23 cellular contexts compared by ENCODE assay signal in the genomic region with DNA sequence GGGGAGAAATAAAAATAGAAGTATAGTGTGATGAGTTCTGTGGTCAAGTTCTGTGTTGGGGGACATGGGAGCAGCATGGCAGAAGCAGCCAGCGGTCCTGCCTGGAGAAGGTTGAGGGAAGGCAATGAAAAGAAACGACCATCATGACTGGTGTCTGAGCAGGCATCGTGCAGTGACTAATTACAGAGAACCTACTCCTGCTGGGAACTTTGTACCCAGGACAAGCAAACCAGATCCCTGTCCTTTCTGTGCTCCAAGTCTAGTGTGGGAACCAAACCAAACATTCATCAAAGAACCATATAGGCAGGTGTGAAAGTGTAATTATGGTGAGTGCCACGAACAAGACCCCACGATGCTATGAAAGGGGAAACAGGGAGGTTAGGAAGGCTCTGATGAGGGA. TPM values are rescaled to one million over a fixed set of nuclear protein-coding genes. Genes with fewer than 3 reads are reported as not detected.
DNase-seq lines count a peak whose midpoint lies in the region; ATAC-seq, FAIRE-seq and TF ChIP-seq lines count a peak whose summit lies in the region.
"Had no signal": no experiment of that assay in that cellular context is flagged by ENCODE, and none has a peak within 500 bp of the region (broad histone marks: within the 10 kb centered on the region; RNA-seq: fewer than 3 reads in every experiment).

No MANE protein-coding gene starts in this region.

- WGBS in right cardiac atrium = 93% methylated on average over 5 of the region's 5 CpGs
- WGBS in HepG2 (ENCODE audit: low lambda C conversion rate) = 9% methylated on average over 5 of the region's 5 CpGs

- FAIRE-seq in HepG2 (lab: Jason Lieb, UNC) = no peak
- FAIRE-seq: GM19239, H1 had no signal

- H3K9me3 ChIP-seq in right cardiac atrium (ENCODE audit: control insufficient read depth, low read length) (no peaks in the 10 kb centered on the region), HepG2 (ENCODE audit: low read length) (no peaks in the 10 kb centered on the region), colonic mucosa (no peaks in the 10 kb centered on the region)
- H3K9me3 ChIP-seq: Caco-2 had no signal

- H3K9me3 Mint-ChIP-seq in activated CD4-positive, alpha-beta T cell treated with anti-CD3 and anti-CD28 coated beads, Interleukin-2, amount 10 ng/mL, durations not matched to agents 24 days and 14 days = no peaks in the 10 kb centered on the region
- H3K9me3 Mint-ChIP-seq in stimulated activated naive B cell treated with anti-CD40 and anti-IgM and Interleukin-4, amounts not matched to agents 10 μg/mL and 1 μg/mL and 100 μg/mL, for 72 hours = no peaks in the 10 kb centered on the region
- H3K9me3 Mint-ChIP-seq: CD14-positive monocyte had no signal

- no peaks in the 10 kb centered on the region for H3K27me3 Mint-ChIP-seq in activated CD4-positive, alpha-beta T cell treated with anti-CD3 and anti-CD28 coated beads, Interleukin-2, amount 10 ng/mL, durations not matched to agents 24 days and 14 days
- H3K27me3 Mint-ChIP-seq in stimulated activated naive B cell treated with anti-CD40 and anti-IgM and Interleukin-4, amounts not matched to agents 10 μg/mL and 1 μg/mL and 100 μg/mL, for 72 hours = no peaks in the 10 kb centered on the region

- H3K36me3 ChIP-seq in HepG2 (replicated peaks in 1 of 2; ENCODE audit: control insufficient read depth in 1 of 2, insufficient read depth in 2 of 2, low read length in 2 of 2) (no peaks in the 10 kb centered on the region), colonic mucosa (no peaks in the 10 kb centered on the region)

- CTCF ChIA-PET in HepG2 (lab: Yijun Ruan, JAX; ENCODE audit: low intra/inter-chr PET ratio, low total read pairs) = no interaction called here

- H3K27ac Mint-ChIP-seq in activated CD4-positive, alpha-beta T cell treated with anti-CD3 and anti-CD28 coated beads, Interleukin-2, amount 10 ng/mL, durations not matched to agents 24 days and 14 days = peak overlapping the region; percentile 16
- peak overlapping the region; percentile 33 for H3K27ac Mint-ChIP-seq in stimulated activated naive B cell treated with anti-CD40 and anti-IgM and Interleukin-4, amounts not matched to agents 10 μg/mL and 1 μg/mL and 100 μg/mL, for 72 hours

- H4K20me1 ChIP-seq in HepG2 (ENCODE audit: insufficient read depth, low read length) = no peaks in the 10 kb centered on the region

- intact Hi-C loops in activated CD4-positive, alpha-beta T cell treated with anti-CD3 and anti-CD28 coated beads, Interleukin-2, amount 10 ng/mL, durations not matched to agents 24 days and 14 days (cut with micrococcal nuclease) = no loop called here
- intact Hi-C loops in Right ventricle myocardium inferior (cut with DNase I) (no loop called here), right cardiac atrium (cut with DNase I) (loop anchor here in 1 of 4 donors (10.0 kb wide), 1 partner anchor 58 kb away; no protein-coding TSS in a partner anchor), HepG2 (cut with micrococcal nuclease; ENCODE audit: unreplicated experiment) (no loop called here), colonic mucosa (cut with DNase I) (no loop called here)

- no peaks in the 10 kb centered on the region for H3K79me2 ChIP-seq in HepG2 (ENCODE audit: insufficient read depth, low read length)

- H3K4me3 Mint-ChIP-seq in activated CD4-positive, alpha-beta T cell treated with anti-CD3 and anti-CD28 coated beads, Interleukin-2, amount 10 ng/mL, durations not matched to agents 24 days and 14 days = no peak overlapping the region
- no peak overlapping the region for H3K4me3 Mint-ChIP-seq in stimulated activated naive B cell treated with anti-CD40 and anti-IgM and Interleukin-4, amounts not matched to agents 10 μg/mL and 1 μg/mL and 100 μg/mL, for 72 hours
- H3K4me3 Mint-ChIP-seq: CD14-positive monocyte had no signal

- H3K9ac ChIP-seq in HepG2 (ENCODE audit: insufficient read depth, low read depth, low read length) (no peak overlapping the region), colonic mucosa (ENCODE audit: low read depth in 2 of 2, low read length in 2 of 2) (no peak overlapping the region)
- H3K9ac ChIP-seq: KMS-11 had no signal

- H3K27ac ChIP-seq in right cardiac atrium (ENCODE audit: low read length) (no peak overlapping the region), HepG2 (ENCODE audit: extremely low read length, insufficient read depth, low read length) (no peak overlapping the region), colonic mucosa (no peak overlapping the region)
- H3K27ac ChIP-seq: 22Rv1, KMS-11 had no signal

- TF ChIP-seq POLR2A in HepG2 (IDR thresholded peaks at IDR 0.05; ENCODE audit: insufficient read depth in 1 of 2, low read depth in 2 of 2, low read length in 2 of 2) = no peak

- TF ChIP-seq RAD21 in HepG2 (CRISPR knock-in tag; IDR thresholded peaks at IDR 0.05) = no peak

- TF ChIP-seq EP300 in HepG2 (IDR thresholded peaks at IDR 0.05; ENCODE audit: low read depth in 2 of 2, low read length in 2 of 2) (no peak), HepG2 (CRISPR knock-in tag; IDR thresholded peaks at IDR 0.05; ENCODE audit: borderline replicate concordance) (no peak)

- H3K4me3 ChIP-seq in right cardiac atrium (ENCODE audit: low read length) = no peak overlapping the region
- no peak overlapping the region for H3K4me3 ChIP-seq in HepG2 (replicated peaks in 1 of 3; ENCODE audit: insufficient read depth in 1 of 3, low read depth in 2 of 3, low read length in 3 of 3)
- no peak overlapping the region for H3K4me3 ChIP-seq in colonic mucosa

- H2AFZ ChIP-seq in HepG2 (ENCODE audit: low read length) = no peak overlapping the region

- H3K27me3 ChIP-seq in right cardiac atrium (ENCODE audit: control insufficient read depth, insufficient read depth) = no peaks in the 10 kb centered on the region
- no peaks in the 10 kb centered on the region for H3K27me3 ChIP-seq in HepG2 (ENCODE audit: control insufficient read depth in 1 of 2, insufficient read depth in 2 of 2, low read length in 2 of 2)
- H3K27me3 ChIP-seq in colonic mucosa = no peaks in the 10 kb centered on the region

- H3K36me3 Mint-ChIP-seq in activated CD4-positive, alpha-beta T cell treated with anti-CD3 and anti-CD28 coated beads, Interleukin-2, amount 10 ng/mL, durations not matched to agents 24 days and 14 days (ENCODE audit: low read depth) = peaks cover 74% of the 10 kb centered on the region
- H3K36me3 Mint-ChIP-seq in stimulated activated naive B cell treated with anti-CD40 and anti-IgM and Interleukin-4, amounts not matched to agents 10 μg/mL and 1 μg/mL and 100 μg/mL, for 72 hours = peaks cover 58 to 62% of the 10 kb centered on the region in 2 donors

- H3K4me1 ChIP-seq in right cardiac atrium (ENCODE audit: control insufficient read depth, insufficient read depth, low read length) (peaks cover 3% of the 10 kb centered on the region), HepG2 (ENCODE audit: insufficient read depth, low read length) (no peaks in the 10 kb centered on the region), colonic mucosa (peaks cover 12% of the 10 kb centered on the region)
- H3K4me1 ChIP-seq: Caco-2 had no signal

- in situ Hi-C loops in HepG2 (cut with HindIII; ENCODE audit: extremely low pct_ligation_motif_present, low pct_unique_long_range_greater_than_20kb) = loop anchor here (25.0 kb wide), 3 partner anchors 721 to 1671 kb away; no protein-coding TSS in a partner anchor

- no peak for DNase-seq in activated CD4-positive, alpha-beta T cell treated with anti-CD3 and anti-CD28 coated beads, Interleukin-2, amount 10 ng/mL, durations not matched to agents 24 days and 14 days
- DNase-seq in activated CD4-positive, alpha-beta T cell treated with anti-CD3 and anti-CD28 coated beads for 1 hour = no peak
- DNase-seq in Right ventricle myocardium inferior (ENCODE audit: missing footprints) (no peak), right cardiac atrium (no peak), HepG2 (ENCODE audit: low spot score) (no peak), colonic mucosa (no peak)
- no peak for DNase-seq in stimulated activated naive B cell treated with anti-CD40 and anti-IgM and Interleukin-4, amounts not matched to agents 10 μg/mL and 1 μg/mL and 100 μg/mL, for 72 hours
- DNase-seq: AML-193, Caco-2, GF-D8, NCI-H1417, NCI-H187, NCI-H2107, NCI-H510A treated with DMSO at 0.1 percent for 48 hours, NCI-H774, OCI-M1, SHP77 had no signal

- ATAC-seq in Right ventricle myocardium inferior (peak; percentile 21), right cardiac atrium (no peak), HepG2 (peak; percentile 55; the same call in 2 of the 3 replicates), GM18861 (IDR thresholded peaks at IDR 0.05; ENCODE audit: unreplicated experiment) (no peak)
- ATAC-seq in stimulated activated naive B cell treated with anti-CD40 and anti-IgM and Interleukin-4, amounts not matched to agents 10 μg/mL and 1 μg/mL and 100 μg/mL, for 72 hours (replicated peaks) = no peak

- H3K4me1 Mint-ChIP-seq in activated CD4-positive, alpha-beta T cell treated with anti-CD3 and anti-CD28 coated beads, Interleukin-2, amount 10 ng/mL, durations not matched to agents 24 days and 14 days = peaks cover 38% of the 10 kb centered on the region
- peaks cover 38 to 56% of the 10 kb centered on the region in 2 donors for H3K4me1 Mint-ChIP-seq in stimulated activated naive B cell treated with anti-CD40 and anti-IgM and Interleukin-4, amounts not matched to agents 10 μg/mL and 1 μg/mL and 100 μg/mL, for 72 hours

- no peak overlapping the region for H3K4me2 ChIP-seq in HepG2 (ENCODE audit: low read depth, low read length)
- H3K4me2 ChIP-seq: KMS-11 had no signal

- BruUV-seq in HepG2 (replicated peaks; lab: Mats Ljungman, UMichigan) = no TSS peak

- POLR2A ChIA-PET in HepG2 (lab: Yijun Ruan, JAX) = no interaction called here

- TF ChIP-seq CTCF in HepG2 (CRISPR knock-in tag; IDR thresholded peaks at IDR 0.05) = no peak
- no peak for TF ChIP-seq CTCF in colonic mucosa (IDR thresholded peaks at IDR 0.05)

RNA-seq across cellular contexts. Expression of gene KIAA0040, which starts 25.8 kb away (rescaled TPM):
- total RNA-seq in activated CD4-positive, alpha-beta T cell treated with anti-CD3 and anti-CD28 coated beads, Interleukin-2, amount 10 ng/mL, durations not matched to agents 24 days and 14 days = 32.6 and 35.4 TPM in 2 replicates
- 22.8 TPM for total RNA-seq in Right ventricle myocardium inferior
- 10 to 100 TPM; 17.6 to 36.0 (median 22.3) TPM for total RNA-seq in right cardiac atrium
- 7.5 TPM for polyA plus RNA-seq in right cardiac atrium
- total RNA-seq in HepG2 (2016; rRNA removed; fragmentation: Illumina TruSeq; extraction: Trizol) = 0.24 and 0.63 TPM in 2 replicates
- 0.09 TPM in 1 of 2 replicates, not detected in the other for total RNA-seq in HepG2 (2016; cell fraction: cytosol; rRNA removed; fragmentation: Illumina TruSeq; extraction: Trizol; ENCODE audit: low read depth)
- 0.37 and 0.39 TPM in 2 replicates for total RNA-seq in HepG2 (2016; cell fraction: insoluble cytoplasmic fraction; rRNA removed; fragmentation: Illumina TruSeq; extraction: Trizol)
- total RNA-seq in HepG2 (2016; cell fraction: membrane; rRNA removed; fragmentation: Illumina TruSeq; extraction: Trizol) = 0.15 and 0.62 TPM in 2 replicates
- total RNA-seq in HepG2 (2016; cell fraction: nucleus; rRNA removed; fragmentation: Illumina TruSeq; extraction: Trizol) = 0.37 and 0.50 TPM in 2 replicates
- 0.22 and 0.26 TPM in 2 replicates for polyA plus RNA-seq in HepG2 (2011; rRNA removed)
- polyA plus RNA-seq in HepG2 (2011; cell fraction: cytosol; rRNA removed) = 0.31 and 0.58 TPM in 2 replicates
- polyA plus RNA-seq in HepG2 (2011; cell fraction: nucleus; rRNA removed) = 0.21 and 0.27 TPM in 2 replicates
- 0.12 and 0.19 TPM in 2 replicates for polyA plus RNA-seq in HepG2 (2012)
- polyA plus RNA-seq in HepG2 (2016; cell fraction: cytosol; fragmentation: Illumina TruSeq; extraction: Trizol; ENCODE audit: low read depth) = 0.07 and 0.11 TPM in 2 replicates
- polyA plus RNA-seq in HepG2 (2016; cell fraction: insoluble cytoplasmic fraction; fragmentation: Illumina TruSeq; extraction: Trizol; ENCODE audit: low read depth) = 0.49 and 0.85 TPM in 2 replicates
- 0.15 and 0.27 TPM in 2 replicates for polyA plus RNA-seq in HepG2 (2016; cell fraction: membrane; fragmentation: Illumina TruSeq; extraction: Trizol; ENCODE audit: low read depth)
- polyA plus RNA-seq in HepG2 (2016; cell fraction: nucleus; fragmentation: Illumina TruSeq; extraction: Trizol; ENCODE audit: insufficient read depth, low read depth) = 0.45 and 0.57 TPM in 2 replicates
- polyA minus RNA-seq in HepG2 (2011; rRNA and poly(A)+ RNA removed; ENCODE audit: low replicate concordance) = 0.44 and 15.3 TPM in 2 replicates
- 0.88 and 0.89 TPM in 2 replicates for polyA minus RNA-seq in HepG2 (2011; cell fraction: cytosol; rRNA and poly(A)+ RNA removed)
- 0.25 and 0.39 TPM in 2 replicates for polyA minus RNA-seq in HepG2 (2011; cell fraction: nucleus; rRNA and poly(A)+ RNA removed)
- total RNA-seq in colonic mucosa = 10 to 100 TPM; 14.0 to 23.7 TPM

Comparison
In these comparisons a context has a peak if more than half of its experiments do, and no peak if none do; other contexts are left out.
1. ATAC-seq: peak in Right ventricle myocardium inferior (single experiment) and HepG2 (single experiment); none in right cardiac atrium (0 of 2), stimulated activated naive B cell treated with anti-CD40 and anti-IgM and Interleukin-4, amounts not matched to agents 10 μg/mL and 1 μg/mL and 100 μg/mL, for 72 hours (0 of 2) and GM18861 (single experiment).
2. RNA of gene KIAA0040, which starts 25.8 kb away (total RNA-seq): 32.6 to 35.4 TPM in activated CD4-positive, alpha-beta T cell treated with anti-CD3 and anti-CD28 coated beads, Interleukin-2, amount 10 ng/mL, durations not matched to agents 24 days and 14 days, 14.0 to 23.7 TPM in colonic mucosa, 17.6 to 36.0 TPM in right cardiac atrium and 22.8 TPM in Right ventricle myocardium inferior (single experiment); 0.09 to 0.63 TPM in HepG2; every median in the first group is over 4 times any median in the second.